28 cellular contexts compared by ENCODE assay signal in the genomic region with DNA sequence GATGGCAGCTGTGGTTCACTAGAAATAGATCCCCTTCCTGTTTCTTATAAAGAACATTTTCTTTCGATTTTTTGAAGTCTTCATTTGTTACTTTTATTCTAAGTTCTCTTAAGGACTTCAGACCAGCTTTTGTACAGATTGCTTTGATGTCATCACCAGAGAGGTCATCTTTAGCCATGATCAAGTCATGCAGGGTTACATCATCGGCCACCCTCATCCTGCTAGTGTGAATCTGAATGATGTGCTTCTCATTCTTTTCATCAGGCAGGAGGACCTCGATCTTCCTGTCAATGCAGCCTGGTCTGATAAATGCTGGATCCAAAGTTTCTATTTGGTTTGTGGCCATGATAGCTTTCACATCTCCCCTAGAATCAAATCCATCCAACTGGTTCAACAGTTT.
"Had no signal": no experiment of that assay in that cellular context is flagged by ENCODE, and none has a peak within 500 bp of the region (broad histone marks: within the 10 kb centered on the region; RNA-seq: fewer than 3 reads in every experiment).

No MANE protein-coding gene starts in this region.

- DNase-seq: natural killer cell; occipital lobe; ovary; posterior cingulate gyrus; psoas muscle; right cardiac atrium; right lobe of liver; sigmoid colon; small intestine; stimulated activated CD4-positive, alpha-beta T cell treated with anti-CD3 and anti-CD28 coated beads, Interleukin-15, amount 100 ng/mL, for 24 hours; stimulated activated CD4-positive, alpha-beta T cell treated with anti-CD3 and anti-CD28 coated beads, Interleukin-2, amount 100 ng/mL, for 24 hours; stimulated activated CD4-positive, alpha-beta T cell treated with anti-CD3 and anti-CD28 coated beads, Interleukin-2, amount 100 ng/mL, for 48 hours; stimulated activated CD4-positive, alpha-beta T cell treated with anti-CD3 and anti-CD28 coated beads, Interleukin-4, amount 100 ng/mL, for 24 hours; stimulated activated naive B cell treated with anti-CD40 and anti-IgM and Interleukin-4, amounts not matched to agents 10 μg/mL and 1 μg/mL and 100 μg/mL, for 72 hours; stimulated activated naive CD4-positive, alpha-beta T cell treated with Interleukin-2 at 50 U/mL for 16 hours; stomach; thyroid gland; upper lobe of right lung; uterus had no signal

- H3K4me2 ChIP-seq: neural progenitor cell had no signal

- ATAC-seq: natural killer cell; psoas muscle; right cardiac atrium; right lobe of liver; stimulated activated effector memory CD8-positive, alpha-beta T cell treated with anti-CD3 and anti-CD28 coated beads, Interleukin-12 subunit alpha, Interleukin-12 subunit beta, amount 100 ng/mL, for 72 hours; stimulated activated naive B cell treated with anti-CD40 and anti-IgM and Interleukin-4, amounts not matched to agents 10 μg/mL and 1 μg/mL and 100 μg/mL, for 72 hours; upper lobe of right lung had no signal

- H3K4me1 ChIP-seq: neural progenitor cell, parathyroid adenoma, psoas muscle, right lobe of liver, sigmoid colon, stomach, thyroid gland, tibial nerve, upper lobe of right lung, uterus had no signal

- H3K9me3 ChIP-seq: ovary, sigmoid colon, thoracic aorta, thyroid gland, tibial nerve, upper lobe of right lung, uterus had no signal

- H3K4me1 Mint-ChIP-seq: natural killer cell; nephron; neural progenitor cell; stimulated activated effector memory CD8-positive, alpha-beta T cell treated with anti-CD3 and anti-CD28 coated beads, Interleukin-12 subunit alpha, Interleukin-12 subunit beta, amount 100 ng/mL, for 72 hours; stimulated activated naive B cell treated with anti-CD40 and anti-IgM and Interleukin-4, amounts not matched to agents 10 μg/mL and 1 μg/mL and 100 μg/mL, for 72 hours had no signal

- H3K27ac ChIP-seq: neural progenitor cell, ovary, parathyroid adenoma, psoas muscle, right lobe of liver, sigmoid colon, stomach, thoracic aorta, thyroid gland, tibial nerve, upper lobe of right lung, uterus had no signal

- H3K4me3 Mint-ChIP-seq: natural killer cell; nephron; neural progenitor cell; stimulated activated effector memory CD8-positive, alpha-beta T cell treated with anti-CD3 and anti-CD28 coated beads, Interleukin-12 subunit alpha, Interleukin-12 subunit beta, amount 100 ng/mL, for 72 hours; stimulated activated naive B cell treated with anti-CD40 and anti-IgM and Interleukin-4, amounts not matched to agents 10 μg/mL and 1 μg/mL and 100 μg/mL, for 72 hours; stimulated activated naive CD8-positive, alpha-beta T cell treated with anti-CD3 and anti-CD28 coated beads, Interleukin-15, Interleukin-2, amounts not matched to agents 100 ng/mL and 50 ng/mL, for 24 hours; type B pancreatic cell had no signal

- H3K27ac Mint-ChIP-seq: natural killer cell; nephron; neural progenitor cell; progenitor cell of endocrine pancreas; stimulated activated effector memory CD8-positive, alpha-beta T cell treated with anti-CD3 and anti-CD28 coated beads, Interleukin-12 subunit alpha, Interleukin-12 subunit beta, amount 100 ng/mL, for 72 hours; stimulated activated naive B cell treated with anti-CD40 and anti-IgM and Interleukin-4, amounts not matched to agents 10 μg/mL and 1 μg/mL and 100 μg/mL, for 72 hours; stimulated activated naive CD8-positive, alpha-beta T cell treated with anti-CD3 and anti-CD28 coated beads, Interleukin-15, Interleukin-2, amounts not matched to agents 100 ng/mL and 50 ng/mL, for 24 hours; type B pancreatic cell had no signal

- H3K4me3 ChIP-seq: neural progenitor cell, ovary, psoas muscle, right lobe of liver, sigmoid colon, stomach, thoracic aorta, thyroid gland, tibial nerve, upper lobe of right lung, uterus had no signal

- H3K36me3 Mint-ChIP-seq: neural progenitor cell; stimulated activated effector memory CD8-positive, alpha-beta T cell treated with anti-CD3 and anti-CD28 coated beads, Interleukin-12 subunit alpha, Interleukin-12 subunit beta, amount 100 ng/mL, for 72 hours; stimulated activated naive B cell treated with anti-CD40 and anti-IgM and Interleukin-4, amounts not matched to agents 10 μg/mL and 1 μg/mL and 100 μg/mL, for 72 hours; type B pancreatic cell had no signal

- H3K27me3 Mint-ChIP-seq: progenitor cell of endocrine pancreas; stimulated activated naive B cell treated with anti-CD40 and anti-IgM and Interleukin-4, amounts not matched to agents 10 μg/mL and 1 μg/mL and 100 μg/mL, for 72 hours; stimulated activated naive CD8-positive, alpha-beta T cell treated with anti-CD3 and anti-CD28 coated beads, Interleukin-15, Interleukin-2, amounts not matched to agents 100 ng/mL and 50 ng/mL, for 24 hours; type B pancreatic cell had no signal
